30 cellular contexts compared by ENCODE assay signal in the genomic region with DNA sequence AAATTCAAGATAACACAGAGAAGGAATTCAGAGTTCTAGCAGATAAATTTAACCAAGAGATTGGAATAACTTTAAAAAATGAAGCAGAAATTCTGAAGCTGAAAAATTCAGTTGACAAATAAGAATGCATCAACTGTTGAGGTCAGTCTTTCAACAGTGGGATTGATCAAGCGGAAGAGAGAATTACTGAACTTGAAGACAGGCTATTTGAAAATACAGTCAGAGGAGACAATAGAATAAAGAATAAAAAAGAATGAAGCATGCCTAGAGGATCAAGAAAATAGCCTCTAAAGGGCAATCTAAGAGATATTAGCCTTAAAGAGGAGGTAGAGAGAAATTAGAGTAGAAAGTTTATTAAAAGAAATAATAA.
"Had no signal": no experiment of that assay in that cellular context is flagged by ENCODE, and none has a peak within 500 bp of the region (broad histone marks: within the 10 kb centered on the region; RNA-seq: fewer than 3 reads in every experiment).

No MANE protein-coding gene starts in this region.

- H3K9me3 ChIP-seq: ascending aorta, body of pancreas had no signal

- H3K4me1 ChIP-seq: ascending aorta, body of pancreas, SJCRH30 had no signal

- H3K4me1 Mint-ChIP-seq: activated CD4-positive, alpha-beta T cell treated with anti-CD3 and anti-CD28 coated beads, Interleukin-2, amount 10 ng/mL, durations not matched to agents 24 days and 14 days; activated naive CD4-positive, alpha-beta T cell treated with anti-CD3 and anti-CD28 coated beads, Interleukin-2, amount 50 U/mL, for 24 hours; activated naive CD8-positive, alpha-beta T cell treated with anti-CD3 and anti-CD28 coated beads, Interleukin-2, amount 10 ng/mL, durations not matched to agents 7 days and 5 days; T-cell had no signal

- H3K4me3 ChIP-seq: ascending aorta, body of pancreas, K562, SJCRH30, SK-N-MC had no signal

- ATAC-seq: activated CD8-positive, alpha-beta T cell treated with anti-CD3 and anti-CD28 coated beads for 36 hours; activated T-cell treated with anti-CD3 and anti-CD28 coated beads, Interleukin-2, amount 50 U/mL, for 72 hours; body of pancreas; Panc1; T-cell had no signal

- DNase-seq: activated CD4-positive, alpha-beta T cell treated with anti-CD3 and anti-CD28 coated beads, Interleukin-2, amount 10 ng/mL, durations not matched to agents 24 days and 14 days; activated CD4-positive, alpha-beta T cell treated with anti-CD3 and anti-CD28 coated beads, Interleukin-2, amount 50 U/mL, for 4 hours; activated CD8-positive, alpha-beta T cell treated with anti-CD3 and anti-CD28 coated beads for 36 hours; activated gamma-delta T cell; activated naive CD4-positive, alpha-beta T cell treated with Interleukin-2 at 50 U/mL for 16 hours; activated naive CD8-positive, alpha-beta T cell treated with anti-CD3 and anti-CD28 coated beads, Interleukin-2, amount 10 ng/mL, durations not matched to agents 7 days and 5 days; activated T-cell treated with anti-CD3 and anti-CD28 coated beads, Interleukin-2, amount 50 U/mL, for 1 hour; activated T-cell treated with anti-CD3 and anti-CD28 coated beads, Interleukin-2, amount 50 U/mL, for 72 hours; amygdala; body of pancreas; caudate nucleus; NCI-H1105; NCI-H1417 treated with DMSO at 0.1 percent for 48 hours; NCI-H1930; NCI-H2081 treated with DMSO at 0.1 percent for 48 hours; NCI-H226; NCI-H446 treated with DMSO at 0.1 percent for 48 hours; NCI-H524; SHP77; SJCRH30; T-cell; T-helper 2 cell; T-helper 9 cell; WERI-Rb-1 had no signal

- FAIRE-seq: K562 had no signal

- H3K27me3 ChIP-seq: ascending aorta, body of pancreas, SJCRH30 had no signal

- H3K36me3 ChIP-seq: ascending aorta, SJCRH30, WERI-Rb-1 had no signal

- H3K27ac ChIP-seq: ascending aorta, body of pancreas, SJCRH30, SK-N-MC, WERI-Rb-1 had no signal

- H3K36me3 Mint-ChIP-seq: activated naive CD4-positive, alpha-beta T cell treated with anti-CD3 and anti-CD28 coated beads, Interleukin-2, amount 50 U/mL, for 24 hours; activated naive CD8-positive, alpha-beta T cell treated with anti-CD3 and anti-CD28 coated beads, Interleukin-2, amount 10 ng/mL, durations not matched to agents 7 days and 5 days; T-cell had no signal

- H3K9me3 Mint-ChIP-seq: activated CD8-positive, alpha-beta T cell treated with anti-CD3 and anti-CD28 coated beads for 36 hours; activated T-helper 2 cell treated with anti-CD3 and anti-CD28 coated beads, Interferon-gamma antibody, Interleukin-2, Interleukin-4, amounts not matched to agents 10 μg/mL and 5 μg/mL and 100 μg/mL, durations not matched to agents 14 hours and 24 hours and 36 hours had no signal

- H3K27ac Mint-ChIP-seq: activated CD4-positive, alpha-beta T cell treated with anti-CD3 and anti-CD28 coated beads, Interleukin-2, amount 10 ng/mL, durations not matched to agents 24 days and 14 days; activated CD8-positive, alpha-beta T cell treated with anti-CD3 and anti-CD28 coated beads for 36 hours; activated naive CD4-positive, alpha-beta T cell treated with anti-CD3 and anti-CD28 coated beads, Interleukin-2, amount 50 U/mL, for 24 hours; activated naive CD8-positive, alpha-beta T cell treated with anti-CD3 and anti-CD28 coated beads, Interleukin-2, amount 10 ng/mL, durations not matched to agents 7 days and 5 days; activated T-cell treated with anti-CD3 and anti-CD28 coated beads, Interleukin-2, amount 50 U/mL, for 72 hours; activated T-helper 2 cell treated with anti-CD3 and anti-CD28 coated beads, Interferon-gamma antibody, Interleukin-2, Interleukin-4, amounts not matched to agents 10 μg/mL and 5 μg/mL and 100 μg/mL, durations not matched to agents 14 hours and 24 hours and 36 hours; T-cell had no signal

- H3K4me3 Mint-ChIP-seq: activated CD4-positive, alpha-beta T cell treated with anti-CD3 and anti-CD28 coated beads, Interleukin-2, amount 10 ng/mL, durations not matched to agents 24 days and 14 days; activated CD8-positive, alpha-beta T cell treated with anti-CD3 and anti-CD28 coated beads for 36 hours; activated naive CD4-positive, alpha-beta T cell treated with anti-CD3 and anti-CD28 coated beads, Interleukin-2, amount 50 U/mL, for 24 hours; activated naive CD8-positive, alpha-beta T cell treated with anti-CD3 and anti-CD28 coated beads, Interleukin-2, amount 10 ng/mL, durations not matched to agents 7 days and 5 days; activated T-cell treated with anti-CD3 and anti-CD28 coated beads, Interleukin-2, amount 50 U/mL, for 72 hours; T-cell had no signal
